In genomic region chr4:185298728-185299394, GRCh38 we compare ENCODE assay signal across 13 cellular contexts.
"Had no signal": no experiment of that assay in that cellular context is flagged by ENCODE, and none has a peak within 500 bp of the region (broad histone marks: within the 10 kb centered on the region; RNA-seq: fewer than 3 reads in every experiment).

No MANE protein-coding gene starts in this region.

- H3K27ac Mint-ChIP-seq: activated naive CD8-positive, alpha-beta T cell treated with anti-CD3 and anti-CD28 coated beads for 36 hours; activated T-helper 1 cell treated with anti-CD3 and anti-CD28 coated beads, Interleukin-12 subunit alpha, Interleukin-12 subunit beta, Interleukin-2, Interleukin-4 antibody, amounts not matched to agents 30 ng/mL and 10 ng/mL and 1 ng/mL, durations not matched to agents 14 hours and 24 hours and 36 hours; immature natural killer cell had no signal

- H3K4me1 ChIP-seq: tibial nerve had no signal

- ATAC-seq: mucosa of descending colon; naive thymus-derived CD4-positive, alpha-beta T cell had no signal

- H3K4me3 Mint-ChIP-seq: activated naive CD8-positive, alpha-beta T cell treated with anti-CD3 and anti-CD28 coated beads for 36 hours; activated T-helper 1 cell treated with anti-CD3 and anti-CD28 coated beads, Interleukin-12 subunit alpha, Interleukin-12 subunit beta, Interleukin-2, Interleukin-4 antibody, amounts not matched to agents 30 ng/mL and 10 ng/mL and 1 ng/mL, durations not matched to agents 14 hours and 24 hours and 36 hours; immature natural killer cell; naive thymus-derived CD4-positive, alpha-beta T cell had no signal

- H3K27me3 ChIP-seq: tibial nerve had no signal

- H3K4me3 ChIP-seq: mucosa of descending colon, tibial nerve had no signal

- H3K27ac ChIP-seq: tibial nerve had no signal

- DNase-seq: activated CD4-positive, alpha-beta T cell treated with anti-CD3 and anti-CD28 coated beads for 4 hours; activated CD8-positive, alpha-beta memory T cell treated with anti-CD3 and anti-CD28 coated beads, Interleukin-2, amount 50 U/mL, for 48 hours; activated naive CD8-positive, alpha-beta T cell treated with anti-CD3 and anti-CD28 coated beads for 36 hours; aorta; cerebellar nuclear complex; head of caudate nucleus; immature natural killer cell; mucosa of descending colon; naive thymus-derived CD4-positive, alpha-beta T cell; stimulated activated CD4-positive, alpha-beta T cell treated with anti-CD3 and anti-CD28 coated beads, Interleukin-2, amount 100 ng/mL, for 48 hours; stimulated activated naive CD4-positive, alpha-beta T cell had no signal

- H3K9me3 ChIP-seq: mucosa of descending colon, tibial nerve had no signal

- H3K4me1 Mint-ChIP-seq: activated naive CD8-positive, alpha-beta T cell treated with anti-CD3 and anti-CD28 coated beads for 36 hours; immature natural killer cell; naive thymus-derived CD4-positive, alpha-beta T cell had no signal

- H3K27me3 Mint-ChIP-seq: activated naive CD8-positive, alpha-beta T cell treated with anti-CD3 and anti-CD28 coated beads for 36 hours; naive thymus-derived CD4-positive, alpha-beta T cell had no signal
